In genomic region chr20:9218412-9219001, GRCh38 we compare ENCODE assay signal across 11 cellular contexts.
DNase-seq lines count a peak whose midpoint lies in the region; ATAC-seq and TF ChIP-seq lines count a peak whose summit lies in the region.
"Had no signal": no experiment of that assay in that cellular context is flagged by ENCODE, and none has a peak within 500 bp of the region (broad histone marks: within the 10 kb centered on the region; RNA-seq: fewer than 3 reads in every experiment).

No MANE protein-coding gene starts in this region.

- H3F3A ChIP-seq in smooth muscle cell (ENCODE audit: low read depth) = peaks cover 3% of the 10 kb centered on the region

- H3K9me3 ChIP-seq in smooth muscle cell (replicated peaks; ENCODE audit: low read depth) (no peaks in the 10 kb centered on the region), H9 (ENCODE audit: control insufficient read depth, low read depth, low read length) (no peaks in the 10 kb centered on the region)

- H3K23me2 ChIP-seq in H9 (ENCODE audit: insufficient read length, low read depth, low read length, poor library complexity, severe bottlenecking) = no peaks in the 10 kb centered on the region

- H3K9ac ChIP-seq in smooth muscle cell (ENCODE audit: low read depth) (no peak overlapping the region), H9 (ENCODE audit: extremely low read depth, insufficient read length, low read length) (no peak overlapping the region)

- H3K36me3 Mint-ChIP-seq in HFFc6 (ENCODE audit: low read depth) (peaks cover 37% of the 10 kb centered on the region), H9 (ENCODE audit: insufficient read depth in 1 of 3, low read depth in 3 of 3) (no peaks in the 10 kb centered on the region; a peak in 1 of 7 replicates)
- no peaks in the 10 kb centered on the region for H3K36me3 Mint-ChIP-seq in activated naive CD4-positive, alpha-beta T cell treated with anti-CD3 and anti-CD28 coated beads for 36 hours (ENCODE audit: low read depth)

- no peak overlapping the region for H3K4me3 ChIP-seq in smooth muscle cell

- H3K4me3 Mint-ChIP-seq in HFFc6 = peak overlapping the region; percentile 67
- H3K4me3 Mint-ChIP-seq in activated naive CD4-positive, alpha-beta T cell treated with anti-CD3 and anti-CD28 coated beads for 36 hours = no peak overlapping the region
- H3K4me3 Mint-ChIP-seq in H9 = no peak overlapping the region

- H2BK120ac ChIP-seq in H9 (ENCODE audit: low read depth, low read length, poor library complexity, severe bottlenecking) = no peak overlapping the region

- CTCF ChIA-PET in activated naive CD4-positive, alpha-beta T cell treated with anti-CD3 and anti-CD28 coated beads for 36 hours (lab: Charles Lee) = no interaction called here

- no peaks in the 10 kb centered on the region for H3K27me3 Mint-ChIP-seq in HFFc6 (ENCODE audit: insufficient read depth)
- H3K27me3 Mint-ChIP-seq in activated naive CD4-positive, alpha-beta T cell treated with anti-CD3 and anti-CD28 coated beads for 36 hours (ENCODE audit: low read depth) = peaks cover 1% of the 10 kb centered on the region
- H3K27me3 Mint-ChIP-seq in H9 (ENCODE audit: low read depth) = no peaks in the 10 kb centered on the region

- H3K27ac ChIP-seq in smooth muscle cell (ENCODE audit: low read depth) (no peak overlapping the region), H9 (ENCODE audit: insufficient read length, low read depth, low read length) (no peak overlapping the region)

- H4K20me1 ChIP-seq in smooth muscle cell (ENCODE audit: low read depth) = no peaks in the 10 kb centered on the region
- no peaks in the 10 kb centered on the region for H4K20me1 ChIP-seq in H9 (ENCODE audit: control insufficient read depth, insufficient read depth, insufficient read length)

- H3K4me1 ChIP-seq in smooth muscle cell (ENCODE audit: low read depth) (peaks cover 19% of the 10 kb centered on the region), H9 (ENCODE audit: insufficient read depth, low read length) (peaks cover 5% of the 10 kb centered on the region; the same call in 1 of the 2 replicates)

- intact Hi-C loops in left ventricle myocardium superior (cut with micrococcal nuclease) = no loop called here
- intact Hi-C loops in activated naive CD4-positive, alpha-beta T cell treated with anti-CD3 and anti-CD28 coated beads for 36 hours (cut with micrococcal nuclease) = no loop called here

- H3K18ac ChIP-seq in H9 (ENCODE audit: insufficient read length, low read depth, low read length) = no peak overlapping the region

- H2BK5ac ChIP-seq in H9 (ENCODE audit: insufficient read length, low read length) = no peak overlapping the region

- no peak overlapping the region for H4K91ac ChIP-seq in H9 (ENCODE audit: insufficient read length, low read depth, low read length)

- H3T11ph ChIP-seq in H9 (ENCODE audit: low read length) = no peak overlapping the region

- H3K79me2 ChIP-seq in smooth muscle cell (ENCODE audit: low read depth) (no peaks in the 10 kb centered on the region), H9 (ENCODE audit: insufficient read depth, low read length) (no peaks in the 10 kb centered on the region)

- no peak overlapping the region for H3K23ac ChIP-seq in H9 (ENCODE audit: insufficient read length, low read depth, low read length)

- no peak overlapping the region for H4K8ac ChIP-seq in H9 (replicated peaks; ENCODE audit: insufficient read length, low read depth, low read length)

- no peaks in the 10 kb centered on the region for H3K36me3 ChIP-seq in smooth muscle cell (ENCODE audit: low read depth)

- no peaks in the 10 kb centered on the region for H3K79me1 ChIP-seq in H9 (ENCODE audit: insufficient read depth, low read depth, low read length, poor library complexity, severe bottlenecking)

- H3K4me1 Mint-ChIP-seq in HFFc6 (ENCODE audit: low read depth) (peaks cover 76% of the 10 kb centered on the region), H9 (peaks cover 11% of the 10 kb centered on the region in 2 experiments)
- H3K4me1 Mint-ChIP-seq in activated naive CD4-positive, alpha-beta T cell treated with anti-CD3 and anti-CD28 coated beads for 36 hours (ENCODE audit: low read depth) = no peaks in the 10 kb centered on the region

- H3K27me3 ChIP-seq in smooth muscle cell (ENCODE audit: low read depth) (no peaks in the 10 kb centered on the region), H9 (ENCODE audit: insufficient read depth, low read length) (no peaks in the 10 kb centered on the region)

- 0 out of 2 replicates have a peak, but pooled peaks cover 3% of the 10 kb centered on the region for H3K9me3 Mint-ChIP-seq in HFFc6
- peaks cover 2% of the 10 kb centered on the region for H3K9me3 Mint-ChIP-seq in activated naive CD4-positive, alpha-beta T cell treated with anti-CD3 and anti-CD28 coated beads for 36 hours
- H3K9me3 Mint-ChIP-seq in H9 = no peaks in the 10 kb centered on the region

- no peak for TF ChIP-seq CTCF in HFFc6 (IDR thresholded peaks at IDR 0.05)
- no peak for TF ChIP-seq CTCF in smooth muscle cell (IDR thresholded peaks at IDR 0.05; ENCODE audit: borderline replicate concordance, insufficient read depth, poor library complexity, severe bottlenecking)
- no peak for TF ChIP-seq CTCF in H9 (conservative IDR thresholded peaks at IDR 0.05)

- DNase-seq in HFFc6 = peak; percentile 33
- DNase-seq in T1000 (lab: John Stamatoyannopoulos, UW) = peak; percentile 6
- no peak for DNase-seq in left ventricle myocardium superior
- DNase-seq in smooth muscle cell (lab: John Stamatoyannopoulos, UW; ENCODE audit: unreplicated experiment) = no peak
- no peak for DNase-seq in activated CD4-positive, alpha-beta T cell treated with anti-CD3 and anti-CD28 coated beads, Interleukin-2, amount 50 U/mL, for 48 hours
- no peak for DNase-seq in cerebellar nuclear complex (lab: John Stamatoyannopoulos, UW)
- no peak for DNase-seq in activated naive CD4-positive, alpha-beta T cell treated with anti-CD3 and anti-CD28 coated beads for 36 hours
- no peak for DNase-seq in H9
- DNase-seq: activated CD8-positive, alpha-beta memory T cell treated with anti-CD3 and anti-CD28 coated beads, Interleukin-2, amount 50 U/mL, for 4 hours; DMS53; stimulated activated naive CD4-positive, alpha-beta T cell had no signal

- H2BK20ac ChIP-seq in H9 (ENCODE audit: low read depth, low read length, poor library complexity, severe bottlenecking) = no peak overlapping the region

- no peak overlapping the region for H2AK5ac ChIP-seq in H9 (ENCODE audit: insufficient read length, low read length)

- no peak overlapping the region for H4K5ac ChIP-seq in H9 (ENCODE audit: insufficient read length, low read depth, low read length)

- H3K27ac Mint-ChIP-seq in HFFc6 = peak overlapping the region; percentile 77
- no peak overlapping the region for H3K27ac Mint-ChIP-seq in activated naive CD4-positive, alpha-beta T cell treated with anti-CD3 and anti-CD28 coated beads for 36 hours
- peak overlapping the region in 1 of 3 experiments; percentile 49; a peak in 2 of 7 replicates for H3K27ac Mint-ChIP-seq in H9

- no peak overlapping the region for H3K56ac ChIP-seq in H9 (ENCODE audit: insufficient read length, low read depth, low read length)

- no peak overlapping the region for H2AFZ ChIP-seq in smooth muscle cell (ENCODE audit: low read depth)
- H2AFZ ChIP-seq in H9 (ENCODE audit: low read length) = no peak overlapping the region

- H3K4ac ChIP-seq in H9 (ENCODE audit: low read depth, low read length) = no peak overlapping the region

- H2BK15ac ChIP-seq in H9 (ENCODE audit: low read depth, low read length) = no peak overlapping the region

- WGBS in smooth muscle cell (ENCODE audit: low lambda C conversion rate) = 35% methylated on average over 7 of the region's 7 CpGs
- WGBS in H9 (ENCODE audit: extremely low coverage, insufficient read length, low lambda C conversion rate) = no CpG with 5 or more reads among the region's 7 CpGs

- H3K4me2 ChIP-seq in smooth muscle cell (peak overlapping the region; percentile 75), H9 (ENCODE audit: insufficient read depth, insufficient read length, low read length) (no peak overlapping the region)

- H2BK12ac ChIP-seq in H9 (ENCODE audit: insufficient read length, low read depth, low read length) = no peak overlapping the region

- ATAC-seq in left ventricle myocardium superior = peak; percentile 76

- H3K14ac ChIP-seq in H9 (ENCODE audit: insufficient read depth, low read length) = no peak overlapping the region

Comparison
In these comparisons a context has a peak if more than half of its experiments do, and no peak if none do; other contexts are left out.
1. DNase-seq: peak in HFFc6 (single experiment) and T1000 (single experiment); none in left ventricle myocardium superior (single experiment), smooth muscle cell (single experiment), activated CD4-positive, alpha-beta T cell treated with anti-CD3 and anti-CD28 coated beads, Interleukin-2, amount 50 U/mL, for 48 hours (0 of 2), cerebellar nuclear complex (0 of 2), activated naive CD4-positive, alpha-beta T cell treated with anti-CD3 and anti-CD28 coated beads for 36 hours (single experiment) and H9 (single experiment).